ENCODE assay signal across 8 cellular contexts in genomic region chr5:1479581-1480188, GRCh38. TPM values are rescaled to one million over a fixed set of nuclear protein-coding genes. Genes with fewer than 3 reads are reported as not detected.
DNase-seq lines count a peak whose midpoint lies in the region; ATAC-seq and TF ChIP-seq lines count a peak whose summit lies in the region.

No MANE protein-coding gene starts in this region.

- H2BK5ac ChIP-seq in mesendoderm (ENCODE audit: low read length), result no peak overlapping the region

- no peak overlapping the region for H4K5ac ChIP-seq in mesendoderm (ENCODE audit: low read length)

- H3K9me3 ChIP-seq in BE2C (no peaks in the 10 kb centered on the region), upper lobe of left lung (no peaks in the 10 kb centered on the region)

- no peaks in the 10 kb centered on the region for H3K27me3 ChIP-seq in BE2C
- no peaks in the 10 kb centered on the region for H3K27me3 ChIP-seq in H7 (ENCODE audit: control insufficient read depth, insufficient read depth, low read length)
- no peaks in the 10 kb centered on the region for H3K27me3 ChIP-seq in mesendoderm (ENCODE audit: insufficient read depth, low read length, poor library complexity)
- no peaks in the 10 kb centered on the region for H3K27me3 ChIP-seq in upper lobe of left lung

- H3K36me3 ChIP-seq in BE2C, result peaks cover 32% of the 10 kb centered on the region
- H3K36me3 ChIP-seq in H7 (replicated peaks; ENCODE audit: control insufficient read depth, insufficient read depth, low read length), result peaks cover 31% of the 10 kb centered on the region
- peaks cover 13% of the 10 kb centered on the region for H3K36me3 ChIP-seq in mesendoderm (ENCODE audit: control insufficient read depth, insufficient read depth, low read length)
- H3K36me3 ChIP-seq in upper lobe of left lung, result peaks cover 21 to 88% (median 56%) of the 10 kb centered on the region in 4 donors

- ATAC-seq in upper lobe of left lung (ENCODE audit: low FRiP score in 2 of 2) (peak in 1 of 2 donors; percentile 61), HG02870 (IDR thresholded peaks at IDR 0.05; ENCODE audit: unreplicated experiment) (no peak)

- no peak overlapping the region for H3K27ac ChIP-seq in mesendoderm (ENCODE audit: low read depth, low read length)
- peak overlapping the region; percentile 70 to 86 (median 80) for H3K27ac ChIP-seq in upper lobe of left lung

- peak; percentile 44 for DNase-seq in BE2C
- peak; percentile 96 for DNase-seq in H7
- DNase-seq in T-helper 9 cell, result peak; percentile 29
- DNase-seq in dermis blood vessel endothelial cell, result peak; percentile 42
- DNase-seq in mesendoderm, result peak; percentile 33
- peak; percentile 66 to 85 for DNase-seq in upper lobe of left lung
- no peak for DNase-seq in kidney glomerular epithelial cell (lab: John Stamatoyannopoulos, UW)

- TF ChIP-seq CTCF in BE2C (IDR thresholded peaks at IDR 0.05; ENCODE audit: low read depth, low read length), result peak; percentile 73
- TF ChIP-seq CTCF in upper lobe of left lung (IDR thresholded peaks at IDR 0.05), result peak; percentile 41 to 77 (median 70)

- H3K4me3 ChIP-seq in BE2C (ENCODE audit: low read depth, low read length) (no peak overlapping the region), H7 (ENCODE audit: insufficient read depth, low read depth, low read length) (no peak overlapping the region), mesendoderm (ENCODE audit: low read length) (no peak overlapping the region), upper lobe of left lung (peak overlapping the region in 1 of 4 donors; percentile 22)

- H3K79me2 ChIP-seq in mesendoderm (ENCODE audit: control insufficient read depth, insufficient read depth, low read length), result no peaks in the 10 kb centered on the region

- no peaks in the 10 kb centered on the region for H3K4me1 ChIP-seq in BE2C
- no peaks in the 10 kb centered on the region for H3K4me1 ChIP-seq in mesendoderm (ENCODE audit: control insufficient read depth, low read depth, low read length)
- peaks cover 0 to 6% (median 5%) of the 10 kb centered on the region in 4 donors for H3K4me1 ChIP-seq in upper lobe of left lung

- H3K79me1 ChIP-seq in mesendoderm (ENCODE audit: low read length), result no peaks in the 10 kb centered on the region

- TF ChIP-seq EP300 in upper lobe of left lung (IDR thresholded peaks at IDR 0.05), result peak in 2 of 4 donors; percentile 33 to 62

- no peak overlapping the region for H3K56ac ChIP-seq in mesendoderm (ENCODE audit: low read length)

- no peak overlapping the region for H4K8ac ChIP-seq in mesendoderm (ENCODE audit: low read depth, low read length)

- H3K9ac ChIP-seq in mesendoderm (ENCODE audit: low read length), result no peak overlapping the region

- no peak overlapping the region for H2AK5ac ChIP-seq in mesendoderm (ENCODE audit: low read length)

- no peak overlapping the region for H2BK120ac ChIP-seq in mesendoderm (ENCODE audit: low read depth, low read length)

- no CpG with 5 or more reads among the region's 21 CpGs for WGBS in mesendoderm (ENCODE audit: extremely low coverage, insufficient coverage, low lambda C conversion rate)
- 48 to 55% methylated on average over 18 to 21 of the region's 21 CpGs for WGBS in upper lobe of left lung, 2 donors

- TF ChIP-seq POLR2A in upper lobe of left lung (IDR thresholded peaks at IDR 0.05), result peak in 1 of 4 donors; percentile 40

- H2BK15ac ChIP-seq in mesendoderm (replicated peaks; ENCODE audit: low read depth), result no peak overlapping the region

- no peak overlapping the region for H3K4me2 ChIP-seq in mesendoderm (ENCODE audit: low read length)

- H3K4ac ChIP-seq in mesendoderm (ENCODE audit: low read depth, low read length), result no peak overlapping the region

- H3K18ac ChIP-seq in mesendoderm (ENCODE audit: low read length), result no peak overlapping the region

- no peak overlapping the region for H3K23ac ChIP-seq in mesendoderm (ENCODE audit: low read length)

RNA-seq across cellular contexts. Expression of gene SLC6A3, which starts 34.4 kb away (rescaled TPM):
- polyA plus RNA-seq in BE2C (2012; ENCODE audit: insufficient read depth, insufficient read length, low read depth), result 1.2 TPM
- 0.07 TPM in 2 replicates for total RNA-seq in H7 (2014; rRNA removed; shearing (Covaris generic))
- not detected in 2 replicates for total RNA-seq in dermis blood vessel endothelial cell
- 0.15 TPM for polyA plus RNA-seq in mesendoderm (2013, experiment 1 of 2)
- polyA plus RNA-seq in mesendoderm (2013, experiment 2 of 2), result 0.11 TPM
- total RNA-seq in upper lobe of left lung, result 1 to 10 TPM in 1 of 6 donors, under 1 TPM in 3, not detected in 2; 0.15 to 1.2 (median 0.36) TPM

RNA-seq across cellular contexts. Expression of gene LPCAT1, which starts 44.1 kb away (rescaled TPM):
- polyA plus RNA-seq in BE2C (2012; ENCODE audit: insufficient read depth, insufficient read length, low read depth), result 28.2 TPM
- 70.2 and 77.5 TPM in 2 replicates for total RNA-seq in H7 (2014; rRNA removed; shearing (Covaris generic))
- 33.8 and 41.9 TPM in 2 replicates for total RNA-seq in dermis blood vessel endothelial cell
- polyA plus RNA-seq in mesendoderm (2013, experiment 1 of 2), result 135 TPM
- 132 TPM for polyA plus RNA-seq in mesendoderm (2013, experiment 2 of 2)
- total RNA-seq in upper lobe of left lung, result 100 to 1,000 TPM; 403 to 922 (median 538) TPM
